1 cellular context compared by ENCODE assay signal in genomic region chr22:22431271-22432220, GRCh38.
TF ChIP-seq lines count a peak whose summit lies in the region.

No MANE protein-coding gene starts in this region.

TF ChIP-seq in K562, 482 proteins besides CTCF, POLR2A, EP300 and RAD21 (continued from another document and continues in another):
- TF ChIP-seq CUX1 (CRISPR knock-in tag; IDR thresholded peaks at IDR 0.05): no peak
- TF ChIP-seq DIDO1 (tag; IDR thresholded peaks at IDR 0.05; ENCODE audit: low read depth): no peak
- TF ChIP-seq ZNF41 (CRISPR knock-in tag; conservative IDR thresholded peaks at IDR 0.05): no peak
- peak; percentile 72; the same call in 1 of the 2 replicates for TF ChIP-seq TARDBP (IDR thresholded peaks at IDR 0.05)
- 0 out of 2 replicates have a peak, but pooled peaks have one; percentile 27 for TF ChIP-seq ATF4 (CRISPR knock-in tag; IDR thresholded peaks at IDR 0.05)
- no peak for TF ChIP-seq CBX5 (IDR thresholded peaks at IDR 0.05; ENCODE audit: borderline replicate concordance, low read depth)
- no peak for TF ChIP-seq ZEB2 (IDR thresholded peaks at IDR 0.05)
- TF ChIP-seq ZNF561 (CRISPR knock-in tag; conservative IDR thresholded peaks at IDR 0.05): 0 out of 2 replicates have a peak, but pooled peaks have one; percentile 41
- TF ChIP-seq ZNF511 (CRISPR knock-in tag; IDR thresholded peaks at IDR 0.05): peak; percentile 69; the same call in 1 of the 2 replicates
- TF ChIP-seq NFRKB (IDR thresholded peaks at IDR 0.05; ENCODE audit: low read depth): no peak
- no peak; the same call in 1 of the 2 replicates for TF ChIP-seq SREBF1 (IDR thresholded peaks at IDR 0.05; ENCODE audit: borderline replicate concordance, low read depth, low read length)
- TF ChIP-seq RBM22 (IDR thresholded peaks at IDR 0.05; ENCODE audit: low read depth, low read length, poor library complexity, severe bottlenecking): no peak
- TF ChIP-seq GATA2 (CRISPR knock-in tag; IDR thresholded peaks at IDR 0.05): peak; percentile 29
- TF ChIP-seq ZBTB33 (CRISPR knock-in tag; IDR thresholded peaks at IDR 0.05): no peak
- no peak for TF ChIP-seq MYNN (IDR thresholded peaks at IDR 0.05)
- TF ChIP-seq MYNN (CRISPR knock-in tag; IDR thresholded peaks at IDR 0.05): no peak
- TF ChIP-seq ZNF639 (CRISPR knock-in tag; conservative IDR thresholded peaks at IDR 0.05 in 1 of 2, IDR thresholded peaks at IDR 0.05 in 1 of 2): no peak
- peak; percentile 86; the same call in 1 of the 2 replicates for TF ChIP-seq FOXO4 (CRISPR knock-in tag; IDR thresholded peaks at IDR 0.05)
- no peak for TF ChIP-seq SRSF7 (optimal IDR thresholded peaks at IDR 0.05; ENCODE audit: low read depth, low read length)
- TF ChIP-seq CCAR2 (IDR thresholded peaks at IDR 0.05; ENCODE audit: low read depth, low read length): no peak
- no peak for TF ChIP-seq PHF21A (IDR thresholded peaks at IDR 0.05; ENCODE audit: borderline replicate concordance, low read depth)
- peak; percentile 31 for TF ChIP-seq BHLHE40 (IDR thresholded peaks at IDR 0.05; ENCODE audit: low read length)
- TF ChIP-seq ZNF239 (CRISPR knock-in tag; IDR thresholded peaks at IDR 0.05): no peak
- TF ChIP-seq ZBTB43 (CRISPR knock-in tag; IDR thresholded peaks at IDR 0.05): no peak
- no peak for TF ChIP-seq BRCA1 (IDR thresholded peaks at IDR 0.05)
- TF ChIP-seq BRCA1 (CRISPR knock-in tag; IDR thresholded peaks at IDR 0.05): 0 out of 2 replicates have a peak, but pooled peaks have one; percentile 90
- TF ChIP-seq FOXK2 (conservative IDR thresholded peaks at IDR 0.05 in 1 of 2, IDR thresholded peaks at IDR 0.05 in 1 of 2; ENCODE audit: low read depth in 2 of 2): no peak
- no peak for TF ChIP-seq MGA (IDR thresholded peaks at IDR 0.05)
